ENCODE assay signal across 1 cellular context in genomic region chr2:201071305-201072200, GRCh38.
A peak's percentile ranks its signal among the peaks of the same experiment; 100 is the strongest.
TF ChIP-seq lines count a peak whose summit lies in the region.

Gene HYCC2, minus strand, starts transcription at chr2:201071671. Its CDS starts 47,662 bp downstream, at chr2:201024009.
Gene NDUFB3, plus strand, starts transcription at chr2:201072001. Its CDS starts 6,882 bp downstream, at chr2:201078883.

TF ChIP-seq in HepG2, 621 proteins besides CTCF, POLR2A, EP300 and RAD21 (continued from another document and continues in another):
- TF ChIP-seq TRIM22 (IDR thresholded peaks at IDR 0.05): no peak
- TF ChIP-seq RFX1 (IDR thresholded peaks at IDR 0.05): no peak; the same call in 1 of the 2 replicates
- TF ChIP-seq GTF2F1 (IDR thresholded peaks at IDR 0.05; ENCODE audit: low read length): peak; percentile 49; the same call in 1 of the 2 replicates
- TF ChIP-seq ATF2 (CRISPR knock-in tag; IDR thresholded peaks at IDR 0.05): peak; percentile 88
- TF ChIP-seq MTF1 (CRISPR knock-in tag; IDR thresholded peaks at IDR 0.05): no peak
- TF ChIP-seq ELF1 (CRISPR knock-in tag; IDR thresholded peaks at IDR 0.05): peak; percentile 88
- peak; percentile 63; the same call in 1 of the 2 replicates for TF ChIP-seq ZNF225 (CRISPR knock-in tag; IDR thresholded peaks at IDR 0.05)
- TF ChIP-seq SIN3B (IDR thresholded peaks at IDR 0.05; ENCODE audit: low read length): peak; percentile 89
- no peak for TF ChIP-seq HIC2 (CRISPR knock-in tag; IDR thresholded peaks at IDR 0.05; ENCODE audit: low read depth)
- no peak for TF ChIP-seq GMEB2 (CRISPR knock-in tag; IDR thresholded peaks at IDR 0.05; ENCODE audit: low read depth)
- peak; percentile 65; the same call in 1 of the 2 replicates for TF ChIP-seq SNAPC4 (CRISPR knock-in tag; IDR thresholded peaks at IDR 0.05)
- peak; percentile 49; the same call in 1 of the 2 replicates for TF ChIP-seq MEIS2 (CRISPR knock-in tag; IDR thresholded peaks at IDR 0.05)
- TF ChIP-seq ZNF430 (CRISPR knock-in tag; IDR thresholded peaks at IDR 0.05): peak; percentile 93
- peak; percentile 80; the same call in 1 of the 2 replicates for TF ChIP-seq ZSCAN31 (CRISPR knock-in tag; IDR thresholded peaks at IDR 0.05; ENCODE audit: low read depth)
- TF ChIP-seq NFYB (CRISPR knock-in tag; IDR thresholded peaks at IDR 0.05): peak; percentile 99
- TF ChIP-seq ZNF691 (CRISPR knock-in tag; IDR thresholded peaks at IDR 0.05; ENCODE audit: borderline replicate concordance, low read depth): no peak; the same call in 1 of the 2 replicates
- 0 out of 2 replicates have a peak, but pooled peaks have one; percentile 46 for TF ChIP-seq ZNF800 (CRISPR knock-in tag; IDR thresholded peaks at IDR 0.05)
- TF ChIP-seq TFE3 (CRISPR knock-in tag; IDR thresholded peaks at IDR 0.05): peak; percentile 57; the same call in 1 of the 2 replicates
- 0 out of 2 replicates have a peak, but pooled peaks have one; percentile 7 for TF ChIP-seq ZNF747 (CRISPR knock-in tag; IDR thresholded peaks at IDR 0.05; ENCODE audit: borderline replicate concordance)
- TF ChIP-seq NONO (IDR thresholded peaks at IDR 0.05): no peak
- peak; percentile 99 for TF ChIP-seq NONO (CRISPR knock-in tag; conservative IDR thresholded peaks at IDR 0.05)
- TF ChIP-seq MYNN (CRISPR knock-in tag; IDR thresholded peaks at IDR 0.05; ENCODE audit: low read depth): peak; percentile 88; the same call in 1 of the 2 replicates
- TF ChIP-seq ZNF18 (CRISPR knock-in tag; IDR thresholded peaks at IDR 0.05; ENCODE audit: insufficient replicate concordance): peak; percentile 33
- TF ChIP-seq HMGXB4 (CRISPR knock-in tag; IDR thresholded peaks at IDR 0.05; ENCODE audit: borderline replicate concordance in 1 of 2, low read depth in 1 of 2): peak; percentile 94 to 98
- 0 out of 2 replicates have a peak, but pooled peaks have one; percentile 28 for TF ChIP-seq FIP1L1 (IDR thresholded peaks at IDR 0.05; ENCODE audit: borderline replicate concordance, insufficient read depth, low read depth, low read length)
- peak; percentile 99; the same call in 1 of the 2 replicates for TF ChIP-seq STAT6 (CRISPR knock-in tag; IDR thresholded peaks at IDR 0.05; ENCODE audit: borderline replicate concordance)
- peak; percentile 66 for TF ChIP-seq RBM39 (IDR thresholded peaks at IDR 0.05; ENCODE audit: low read depth, low read length, poor library complexity, severe bottlenecking)
- peak; percentile 92; the same call in 1 of the 2 replicates for TF ChIP-seq GLI4 (CRISPR knock-in tag; IDR thresholded peaks at IDR 0.05; ENCODE audit: borderline replicate concordance)
